16 cellular contexts compared by ENCODE assay signal in the genomic region with DNA sequence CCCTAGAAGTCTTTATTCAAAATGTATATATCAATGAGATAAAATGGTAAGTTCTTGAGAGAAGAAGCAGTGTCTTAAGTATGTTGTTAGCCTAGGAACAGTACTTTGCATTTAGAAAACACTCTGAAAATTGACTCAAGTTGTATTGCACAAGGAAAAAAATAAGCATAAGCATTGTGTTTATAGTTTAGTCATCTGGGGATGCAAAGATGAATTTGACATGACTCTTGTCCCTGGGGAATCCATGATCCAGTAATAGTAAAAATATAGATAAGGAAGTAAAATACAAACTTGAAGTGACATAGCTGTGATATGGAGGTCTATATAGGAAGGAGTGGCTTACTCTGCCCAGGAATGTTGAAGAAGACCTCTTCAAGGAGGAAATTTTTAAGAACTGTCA.
"Had no signal": no experiment of that assay in that cellular context is flagged by ENCODE, and none has a peak within 500 bp of the region (broad histone marks: within the 10 kb centered on the region; RNA-seq: fewer than 3 reads in every experiment).

No MANE protein-coding gene starts in this region.

- H3K27me3 ChIP-seq: body of pancreas, colonic mucosa, heart right ventricle, tibial nerve had no signal

- H3K36me3 ChIP-seq: colonic mucosa, heart right ventricle, tibial nerve had no signal

- H3K4me1 ChIP-seq: body of pancreas, colonic mucosa had no signal

- DNase-seq: activated B cell treated with CpG ODN at 0.5 μM for 24 hours; activated CD4-positive, alpha-beta T cell treated with anti-CD3 and anti-CD28 coated beads for 48 hours; activated CD8-positive, alpha-beta T cell treated with anti-CD3 and anti-CD28 coated beads for 36 hours; activated naive CD4-positive, alpha-beta T cell treated with Interleukin-2 at 50 U/mL for 16 hours; activated naive CD8-positive, alpha-beta T cell treated with anti-CD3 and anti-CD28 coated beads, Interleukin-2, amount 10 ng/mL, durations not matched to agents 7 days and 5 days; activated T-cell treated with anti-CD3 and anti-CD28 coated beads, Interleukin-2, amount 50 U/mL, for 24 hours; body of pancreas; central memory CD4-positive, alpha-beta T cell; colonic mucosa; erythroblast; heart right ventricle; nucleus accumbens; retina; stimulated activated naive CD8-positive, alpha-beta T cell treated with anti-CD3 and anti-CD28 coated beads, Interleukin-15, Interleukin-2, amounts not matched to agents 100 U/mL and 50 U/mL, for 24 hours had no signal

- H3K27ac ChIP-seq: body of pancreas, colonic mucosa, SK-N-MC had no signal

- H3K9me3 ChIP-seq: body of pancreas, colonic mucosa, tibial nerve had no signal

- H3K4me3 ChIP-seq: colonic mucosa, heart right ventricle, SK-N-MC, tibial nerve had no signal
